In genomic region chr3:60931452-60931851, GRCh38 we compare ENCODE assay signal across 17 cellular contexts.
"Had no signal": no experiment of that assay in that cellular context is flagged by ENCODE, and none has a peak within 500 bp of the region (broad histone marks: within the 10 kb centered on the region; RNA-seq: fewer than 3 reads in every experiment).

No MANE protein-coding gene starts in this region.

- H3K27me3 ChIP-seq: esophagus muscularis mucosa, suprapubic skin had no signal

- H3K36me3 Mint-ChIP-seq: brain had no signal

- H3K27ac ChIP-seq: esophagus muscularis mucosa, lower lobe of right lung, parathyroid adenoma, suprapubic skin had no signal

- H3K4me3 ChIP-seq: esophagus muscularis mucosa, lower lobe of right lung, suprapubic skin had no signal

- H2AFZ ChIP-seq: parathyroid adenoma had no signal

- H3K36me3 ChIP-seq: esophagus muscularis mucosa, lower lobe of right lung, suprapubic skin had no signal

- DNase-seq: activated CD4-positive, alpha-beta T cell treated with anti-CD3 and anti-CD28 coated beads, Interleukin-2, amount 50 U/mL, for 1 hour; activated effector memory CD4-positive, alpha-beta T cell treated with Interleukin-2 at 50 U/mL for 16 hours; amygdala; glutamatergic neuron; immature natural killer cell; left cardiac atrium; lower lobe of right lung; naive B cell; stimulated activated CD4-positive, alpha-beta T cell treated with anti-CD3 and anti-CD28 coated beads, Interleukin-2, amount 100 ng/mL, for 48 hours; stimulated activated CD8-positive, alpha-beta memory T cell treated with anti-CD3 and anti-CD28 coated beads, Interleukin-4, amount 100 ng/mL, for 48 hours; stimulated activated naive CD8-positive, alpha-beta T cell treated with anti-CD3 and anti-CD28 coated beads, Interleukin-15, Interleukin-2, amounts not matched to agents 100 U/mL and 50 U/mL, for 24 hours had no signal

- H3K79me2 ChIP-seq: parathyroid adenoma had no signal

- H3K27me3 Mint-ChIP-seq: brain, naive B cell, type B pancreatic cell had no signal

- H3K4me1 ChIP-seq: esophagus muscularis mucosa, lower lobe of right lung, suprapubic skin had no signal

- H3K4me1 Mint-ChIP-seq: immature natural killer cell had no signal

- H3K27ac Mint-ChIP-seq: activated naive CD4-positive, alpha-beta T cell treated with anti-CD3 and anti-CD28 coated beads, Interleukin-2, amount 50 U/mL, for 72 hours; brain; immature natural killer cell; naive B cell; type B pancreatic cell had no signal

- H3K4me3 Mint-ChIP-seq: brain, immature natural killer cell, naive B cell, type B pancreatic cell had no signal

- H3K9me3 ChIP-seq: esophagus muscularis mucosa, lower lobe of right lung, suprapubic skin had no signal

- ATAC-seq: activated naive CD4-positive, alpha-beta T cell treated with anti-CD3 and anti-CD28 coated beads, Interleukin-2, amount 50 U/mL, for 72 hours; left cardiac atrium; lower lobe of right lung; stimulated activated naive CD8-positive, alpha-beta T cell treated with anti-CD3 and anti-CD28 coated beads, Interleukin-15, Interleukin-2, amounts not matched to agents 100 U/mL and 50 U/mL, for 24 hours had no signal
